26 cellular contexts compared by ENCODE assay signal in the genomic region with DNA sequence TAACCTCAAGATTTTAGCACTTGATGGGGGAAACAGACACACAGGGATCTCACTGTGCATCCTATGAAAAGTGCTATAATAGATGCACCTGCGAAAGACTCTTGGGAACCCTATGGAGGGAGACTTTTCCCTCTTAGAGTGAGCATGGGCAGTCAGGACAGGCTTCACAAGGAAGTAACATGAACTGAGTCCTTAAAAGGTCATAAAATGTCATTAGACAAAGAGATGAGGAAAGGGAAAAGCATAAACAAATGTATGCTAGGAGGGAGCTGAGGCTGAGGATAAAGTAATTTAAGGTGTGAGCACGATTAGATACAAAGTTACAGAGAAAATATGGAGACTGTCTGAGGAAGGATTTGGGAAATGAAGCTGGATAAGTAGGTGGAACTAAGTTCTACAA.
A peak's percentile ranks its signal among the peaks of the same experiment; 100 is the strongest.
DNase-seq lines count a peak whose midpoint lies in the region; ATAC-seq, FAIRE-seq and TF ChIP-seq lines count a peak whose summit lies in the region.
"Had no signal": no experiment of that assay in that cellular context is flagged by ENCODE, and none has a peak within 500 bp of the region (broad histone marks: within the 10 kb centered on the region; RNA-seq: fewer than 3 reads in every experiment).

No MANE protein-coding gene starts in this region.

- H2BK5ac ChIP-seq in H1 (ENCODE audit: low read depth, low read length), result no peak overlapping the region

- TF ChIP-seq EP300 in H1 (IDR thresholded peaks at IDR 0.05; ENCODE audit: borderline replicate concordance in 1 of 2, low read depth in 2 of 2, low read length in 2 of 2), result no peak

- no peak overlapping the region for H3K14ac ChIP-seq in H1 (ENCODE audit: insufficient read length)

- H4K5ac ChIP-seq in H1 (ENCODE audit: insufficient read length, low read depth, low read length), result no peak overlapping the region

- H3K4me2 ChIP-seq in H1 (ENCODE audit: insufficient read depth in 1 of 2, low read depth in 2 of 2, low read length in 2 of 2) (no peak overlapping the region), neural progenitor cell (no peak overlapping the region)
- H3K4me2 ChIP-seq: BLaER1 had no signal

- H2BK20ac ChIP-seq in H1 (ENCODE audit: low read length), result no peak overlapping the region

- WGBS in H1 (ENCODE audit: extremely low coverage in 1 of 2, insufficient coverage in 1 of 2, insufficient read length in 1 of 2, insufficient replicate concordance in 2 of 2, low coverage in 1 of 2, low lambda C conversion rate in 2 of 2, missing lambda C conversion rate in 1 of 2), 2 experiments, result 97% methylated on average over 2 of the region's 2 CpGs; no CpG with 5 or more reads in 1 of the 2 experiments

- no peaks in the 10 kb centered on the region for H3K23me2 ChIP-seq in H1 (ENCODE audit: low read depth, low read length)

- H4K91ac ChIP-seq in H1 (replicated peaks; ENCODE audit: insufficient read length, low read length), result no peak overlapping the region

- H3K27ac ChIP-seq in H1 (ENCODE audit: low read depth, low read length), result no peak overlapping the region
- H3K27ac ChIP-seq in neural progenitor cell, result no peak overlapping the region
- H3K27ac ChIP-seq: BLaER1 had no signal

- H3K4me3 ChIP-seq in H1 (ENCODE audit: extremely low read depth in 1 of 4, insufficient read depth in 2 of 4, low read depth in 3 of 4, low read length in 4 of 4), result no peak overlapping the region
- no peak overlapping the region for H3K4me3 ChIP-seq in neural progenitor cell
- H3K4me3 ChIP-seq: BLaER1 had no signal

- H3K56ac ChIP-seq in H1 (replicated peaks; ENCODE audit: insufficient read length, low read depth, low read length), result no peak overlapping the region

- H3K23ac ChIP-seq in H1 (ENCODE audit: insufficient read length), result no peak overlapping the region

- no peak overlapping the region for H3K18ac ChIP-seq in H1 (ENCODE audit: extremely low read depth, low read length)

- no peaks in the 10 kb centered on the region for H3F3A ChIP-seq in neural progenitor cell (ENCODE audit: low read depth)

- peak overlapping the region; percentile 52; the same call in 1 of the 2 replicates for H2AFZ ChIP-seq in H1 (ENCODE audit: low read length)
- H2AFZ ChIP-seq in neural progenitor cell (replicated peaks), result peak overlapping the region; percentile 46

- H3K4me3 Mint-ChIP-seq in neural progenitor cell, result no peak overlapping the region
- H3K4me3 Mint-ChIP-seq: CD14-positive monocyte; CD4-positive, alpha-beta memory T cell; CD4-positive, CD25-positive, alpha-beta regulatory T cell; CD8-positive, alpha-beta memory T cell had no signal

- H3K36me3 ChIP-seq in H1 (ENCODE audit: control insufficient read depth in 2 of 4, insufficient read depth in 4 of 4, low read length in 3 of 4) (no peaks in the 10 kb centered on the region), neural progenitor cell (no peaks in the 10 kb centered on the region)
- H3K36me3 ChIP-seq: BE2C, BLaER1 had no signal

- H3K79me1 ChIP-seq in H1 (ENCODE audit: low read depth, low read length), result no peaks in the 10 kb centered on the region

- H3K27me3 ChIP-seq in H1 (replicated peaks in 1 of 4; ENCODE audit: control insufficient read depth in 3 of 4, extremely low read depth in 1 of 4, insufficient read depth in 3 of 4, low read length in 3 of 4), result peaks cover 0 to 1% (median 0%) of the 10 kb centered on the region in 4 experiments; a peak in 1 of 7 replicates
- H3K27me3 ChIP-seq in neural progenitor cell, result no peaks in the 10 kb centered on the region
- H3K27me3 ChIP-seq: BE2C, BLaER1 had no signal

- H3K79me2 ChIP-seq in H1 (ENCODE audit: control insufficient read depth in 1 of 2, insufficient read depth in 2 of 2, low read length in 2 of 2) (no peaks in the 10 kb centered on the region), neural progenitor cell (ENCODE audit: low read depth) (no peaks in the 10 kb centered on the region)

- H3K9me3 Mint-ChIP-seq in neural progenitor cell, result no peaks in the 10 kb centered on the region
- H3K9me3 Mint-ChIP-seq: CD4-positive, alpha-beta memory T cell; CD8-positive, alpha-beta memory T cell had no signal

- peak; percentile 18 for DNase-seq in DMS53 (lab: John Stamatoyannopoulos, UW)
- no peak for DNase-seq in DMS53 treated with DMSO at 0.1 percent for 48 hours (lab: John Stamatoyannopoulos, UW; ENCODE audit: unreplicated experiment)
- no peak for DNase-seq in H1 (ENCODE audit: low read depth in 1 of 2, low spot score in 2 of 2)
- DNase-seq in left colon, result no peak
- DNase-seq in neural progenitor cell (ENCODE audit: low spot score), result no peak
- no peak for DNase-seq in NCI-H774 (lab: John Stamatoyannopoulos, UW)
- no peak for DNase-seq in activated naive CD4-positive, alpha-beta T cell treated with Interleukin-2 at 50 U/mL for 16 hours
- DNase-seq: 8988T; ACHN; BE2C; C1 segment of cervical spinal cord; CD4-positive, alpha-beta memory T cell; CD4-positive, CD25-positive, alpha-beta regulatory T cell; CD8-positive, alpha-beta memory T cell; COR-L47; DMS 273 treated with DMSO at 0.1 percent for 48 hours; DMS79; DND-41; GF-D8 had no signal

- no peak for FAIRE-seq in H1 (lab: Jason Lieb, UNC)
- FAIRE-seq: A204.1, G401.6, GM12891, GM19239 had no signal

- ATAC-seq in left colon (peak; percentile 92), HG03135 (IDR thresholded peaks at IDR 0.05; ENCODE audit: unreplicated experiment) (no peak)

- intact Hi-C loops in left colon (cut with DNase I, micrococcal nuclease), result no loop called here

- no peak overlapping the region for H2AK5ac ChIP-seq in H1 (ENCODE audit: low read depth, low read length)

- H2BK120ac ChIP-seq in H1 (replicated peaks; ENCODE audit: low read depth, low read length), result no peak overlapping the region

- TF ChIP-seq RAD21 in H1 (IDR thresholded peaks at IDR 0.05 in 1 of 2, conservative IDR thresholded peaks at IDR 0.05 in 1 of 2; ENCODE audit: low read depth in 2 of 2, low read length in 2 of 2), result no peak

- TF ChIP-seq POLR2A in H1 (IDR thresholded peaks at IDR 0.05; ENCODE audit: control extremely low read depth in 1 of 2, low read depth in 2 of 2, low read length in 2 of 2), result no peak

- no peak overlapping the region for H2BK12ac ChIP-seq in H1 (ENCODE audit: low read depth, low read length)

- no peak overlapping the region for H2BK15ac ChIP-seq in H1 (ENCODE audit: low read length)

- CTCF ChIA-PET in H1 (lab: Charles Lee; ENCODE audit: partially characterized antibody), result no interaction called here

- no peak overlapping the region for H3K9ac ChIP-seq in H1 (replicated peaks in 1 of 4; ENCODE audit: extremely low read depth in 1 of 4, low read depth in 3 of 4, low read length in 3 of 4)
- H3K9ac ChIP-seq in neural progenitor cell, result no peak overlapping the region
- H3K9ac ChIP-seq: BLaER1 had no signal

- H3K36me3 Mint-ChIP-seq in neural progenitor cell, result no peaks in the 10 kb centered on the region
- H3K36me3 Mint-ChIP-seq: CD14-positive monocyte; CD4-positive, alpha-beta memory T cell; CD4-positive, CD25-positive, alpha-beta regulatory T cell had no signal

- no peak overlapping the region for H3K4ac ChIP-seq in H1 (replicated peaks; ENCODE audit: insufficient read length, low read depth, low read length)

- TF ChIP-seq CTCF in H1 (IDR thresholded peaks at IDR 0.05; ENCODE audit: control extremely low read depth in 1 of 3, insufficient read depth in 1 of 3, low read depth in 1 of 3, low read length in 3 of 3) (no peak), neural progenitor cell (IDR thresholded peaks at IDR 0.05) (no peak)

- no peak overlapping the region for H3K27ac Mint-ChIP-seq in neural progenitor cell
- H3K27ac Mint-ChIP-seq: CD14-positive monocyte; CD4-positive, CD25-positive, alpha-beta regulatory T cell; CD8-positive, alpha-beta memory T cell had no signal

- H3K4me1 ChIP-seq in H1 (replicated peaks in 1 of 4; ENCODE audit: control insufficient read depth in 3 of 4, insufficient read depth in 4 of 4, low read length in 3 of 4) (no peaks in the 10 kb centered on the region; a peak in 1 of 7 replicates), neural progenitor cell (peaks cover 5% of the 10 kb centered on the region)
- H3K4me1 ChIP-seq: BE2C, BLaER1 had no signal

- H3K27me3 Mint-ChIP-seq in neural progenitor cell (ENCODE audit: insufficient read depth, low read depth), result peaks cover 3% of the 10 kb centered on the region

- POLR2A ChIA-PET in H1 (lab: Charles Lee; ENCODE audit: partially characterized antibody), result no interaction called here

- H3K9me3 ChIP-seq in H1 (ENCODE audit: insufficient read depth in 2 of 2, low read depth in 1 of 2, low read length in 1 of 2), result no peaks in the 10 kb centered on the region
- no peaks in the 10 kb centered on the region for H3K9me3 ChIP-seq in neural progenitor cell (ENCODE audit: low read depth)
- H3K9me3 ChIP-seq: BE2C, BLaER1 had no signal

- no peaks in the 10 kb centered on the region for H3K4me1 Mint-ChIP-seq in neural progenitor cell
- H3K4me1 Mint-ChIP-seq: CD4-positive, alpha-beta memory T cell; CD4-positive, CD25-positive, alpha-beta regulatory T cell; CD8-positive, alpha-beta memory T cell had no signal

- H4K8ac ChIP-seq in H1 (ENCODE audit: extremely low read depth, insufficient read depth, low read length), result no peak overlapping the region

- H4K20me1 ChIP-seq in H1 (replicated peaks in 1 of 2; ENCODE audit: control insufficient read depth in 1 of 2, insufficient read depth in 2 of 2, low read length in 2 of 2) (no peaks in the 10 kb centered on the region), neural progenitor cell (ENCODE audit: low read depth) (no peaks in the 10 kb centered on the region)
- H4K20me1 ChIP-seq: BLaER1 had no signal

TF ChIP-seq in H1, 55 proteins besides CTCF, POLR2A, EP300 and RAD21 (continues in another document):
- TF ChIP-seq CHD1 (IDR thresholded peaks at IDR 0.05; ENCODE audit: low read depth, low read length) (no peak), TEAD4 (IDR thresholded peaks at IDR 0.05; ENCODE audit: low read depth, low read length) (no peak), SIRT6 (IDR thresholded peaks at IDR 0.05; ENCODE audit: low read length) (no peak), RXRA (IDR thresholded peaks at IDR 0.05; ENCODE audit: insufficient read depth, low read depth, low read length) (no peak), RBBP5 (IDR thresholded peaks at IDR 0.05; ENCODE audit: borderline replicate concordance, low read depth, low read length) (no peak), MAFK (IDR thresholded peaks at IDR 0.05; ENCODE audit: low read depth, low read length) (no peak), PHF8 (conservative IDR thresholded peaks at IDR 0.05; ENCODE audit: low read depth, low read length) (no peak), ATF3 (IDR thresholded peaks at IDR 0.05; ENCODE audit: insufficient read depth, low read depth, low read length) (no peak), BACH1 (IDR thresholded peaks at IDR 0.05; ENCODE audit: low read length) (no peak), JUN (IDR thresholded peaks at IDR 0.05; ENCODE audit: low read depth, low read length) (no peak), BCL11A (IDR thresholded peaks at IDR 0.05; ENCODE audit: low read depth in 2 of 2, low read length in 2 of 2) (no peak), CBX5 (IDR thresholded peaks at IDR 0.05; ENCODE audit: low read depth, low read length) (no peak), TAF1 (IDR thresholded peaks at IDR 0.05; ENCODE audit: low read depth, low read length) (no peak)
